ENCODE assay signal across 27 cellular contexts in genomic region chr11:88196393-88196792, GRCh38.
"Had no signal": no experiment of that assay in that cellular context is flagged by ENCODE, and none has a peak within 500 bp of the region (broad histone marks: within the 10 kb centered on the region; RNA-seq: fewer than 3 reads in every experiment).

No MANE protein-coding gene starts in this region.

- H3K4me3 ChIP-seq: stomach, suprapubic skin, testis, thoracic aorta, thyroid gland, tibial artery, tibial nerve, transverse colon, upper lobe of left lung, upper lobe of right lung, uterus, vagina had no signal

- H3K27ac ChIP-seq: stomach, suprapubic skin, testis, thoracic aorta, thyroid gland, tibial artery, tibial nerve, transverse colon, upper lobe of left lung, upper lobe of right lung, uterus, vagina had no signal

- FAIRE-seq: urothelium cell line had no signal

- H3K36me3 ChIP-seq: stomach, suprapubic skin, thoracic aorta, thyroid gland, tibial nerve, transverse colon, upper lobe of left lung, upper lobe of right lung, uterus, vagina had no signal

- ATAC-seq: stimulated activated effector memory CD8-positive, alpha-beta T cell treated with anti-CD3 and anti-CD28 coated beads, Interleukin-12 subunit alpha, Interleukin-12 subunit beta, amount 100 ng/mL, for 72 hours; stimulated activated memory B cell treated with anti-CD40 and anti-IgM and Interleukin-4, amounts not matched to agents 10 μg/mL and 1 μg/mL and 100 μg/mL, for 72 hours; stimulated activated naive B cell treated with anti-CD40 and anti-IgM and Interleukin-4, amounts not matched to agents 10 μg/mL and 1 μg/mL and 100 μg/mL, for 72 hours; stimulated activated naive CD8-positive, alpha-beta T cell treated with anti-CD3 and anti-CD28 coated beads, Interleukin-15, amount 100 ng/mL, for 72 hours; stimulated activated naive CD8-positive, alpha-beta T cell treated with anti-CD3 and anti-CD28 coated beads, Interleukin-15, Interleukin-2, amounts not matched to agents 100 U/mL and 50 U/mL, for 24 hours; upper lobe of right lung had no signal

- H3K9me3 ChIP-seq: testis, thyroid gland, uterus, vagina had no signal

- H3K4me1 ChIP-seq: stomach, suprapubic skin, testis, thyroid gland, tibial artery, tibial nerve, transverse colon, upper lobe of left lung, upper lobe of right lung, uterus, vagina had no signal

- H3K27me3 ChIP-seq: stomach, suprapubic skin, testis, thyroid gland, tibial artery, tibial nerve, transverse colon, upper lobe of left lung, upper lobe of right lung, uterus, vagina had no signal

- DNase-seq: stimulated activated CD4-positive, alpha-beta T cell treated with anti-CD3 and anti-CD28 coated beads, Interleukin-2, amount 100 ng/mL, for 48 hours; stimulated activated CD4-positive, alpha-beta T cell treated with anti-CD3 and anti-CD28 coated beads, Interleukin-4, amount 100 ng/mL, for 1 hour; stimulated activated CD4-positive, alpha-beta T cell treated with anti-CD3 and anti-CD28 coated beads, Interleukin-4, amount 100 ng/mL, for 24 hours; stimulated activated CD4-positive, alpha-beta T cell treated with anti-CD3 and anti-CD28 coated beads, Interleukin-4, amount 100 ng/mL, for 4 hours; stimulated activated CD8-positive, alpha-beta memory T cell treated with anti-CD3 and anti-CD28 coated beads, Interleukin-4, amount 100 ng/mL, for 48 hours; stimulated activated naive B cell treated with anti-CD40 and anti-IgM and Interleukin-4, amounts not matched to agents 10 μg/mL and 1 μg/mL and 100 μg/mL, for 72 hours; stimulated activated naive CD4-positive, alpha-beta T cell; stimulated activated naive CD4-positive, alpha-beta T cell treated with Interleukin-2 at 50 U/mL for 16 hours; stimulated activated naive CD8-positive, alpha-beta T cell treated with anti-CD3 and anti-CD28 coated beads, Interleukin-15, amount 100 ng/mL, for 72 hours; stimulated activated naive CD8-positive, alpha-beta T cell treated with anti-CD3 and anti-CD28 coated beads, Interleukin-15, Interleukin-2, amounts not matched to agents 100 U/mL and 50 U/mL, for 24 hours; stomach; substantia nigra; testis; thyroid gland; tibial artery; transverse colon; trophoblast cell; upper lobe of left lung; upper lobe of right lung; uterus had no signal
